6 cellular contexts compared by ENCODE assay signal in genomic region chr19:35986664-35987570, GRCh38. TPM values are rescaled to one million over a fixed set of nuclear protein-coding genes. Genes with fewer than 3 reads are reported as not detected.
DNase-seq lines count a peak whose midpoint lies in the region; ATAC-seq, FAIRE-seq and TF ChIP-seq lines count a peak whose summit lies in the region.

No MANE protein-coding gene starts in this region.

- 7% methylated on average over 54 of the region's 54 CpGs for WGBS in ectodermal cell, 2 experiments

- TF ChIP-seq CTCF in gastrocnemius medialis (IDR thresholded peaks at IDR 0.05 in 4 of 5, conservative IDR thresholded peaks at IDR 0.05 in 1 of 5), result no peak

- in situ Hi-C loops in gastrocnemius medialis (cut with MboI; ENCODE audit: low sequenced_read_pairs in 4 of 4), result no loop called here

- intact Hi-C loops in gastrocnemius medialis (cut with DNase I; ENCODE audit: low total_unique reads), result no loop called here

- no peak for ATAC-seq in gastrocnemius medialis
- ATAC-seq in HG02610 (IDR thresholded peaks at IDR 0.05; ENCODE audit: unreplicated experiment), result no peak

- H3K4me1 ChIP-seq in ectodermal cell (ENCODE audit: control insufficient read depth, insufficient read depth, low read length), result peaks cover 10% of the 10 kb centered on the region
- H3K4me1 ChIP-seq in gastrocnemius medialis, result peaks cover 0 to 5% of the 10 kb centered on the region in 2 donors

- H3K9me3 ChIP-seq in ectodermal cell (ENCODE audit: control insufficient read depth, low read length) (no peaks in the 10 kb centered on the region), gastrocnemius medialis (no peaks in the 10 kb centered on the region)

- H3K27me3 ChIP-seq in ectodermal cell (ENCODE audit: control insufficient read depth, insufficient read depth, low read length, poor library complexity, severe bottlenecking), result peaks cover 52% of the 10 kb centered on the region
- peaks cover 19 to 39% (median 37%) of the 10 kb centered on the region in 3 donors for H3K27me3 ChIP-seq in gastrocnemius medialis

- FAIRE-seq in GM18507 (lab: Jason Lieb, UNC), result peak; percentile 54

- no peak for DNase-seq in GM18507 (ENCODE audit: extremely low spot score, insufficient read length, low read depth)
- DNase-seq in NOMO-1 treated with dmso at 0.1 percent for 144 hours (lab: John Stamatoyannopoulos, UW; ENCODE audit: unreplicated experiment), result peak; percentile 58
- no peak for DNase-seq in gastrocnemius medialis
- no peak for DNase-seq in effector CD4-positive, alpha-beta T cell

- H3K36me3 ChIP-seq in ectodermal cell (ENCODE audit: control insufficient read depth, insufficient read depth, low read length) (no peaks in the 10 kb centered on the region), gastrocnemius medialis (no peaks in the 10 kb centered on the region)

- no peak overlapping the region for H3K27ac ChIP-seq in ectodermal cell (ENCODE audit: insufficient read depth, low read depth, low read length, poor library complexity, severe bottlenecking)
- H3K27ac ChIP-seq in gastrocnemius medialis, result no peak overlapping the region

- H3K4me3 ChIP-seq in ectodermal cell (ENCODE audit: insufficient read depth, low read depth, low read length) (peak overlapping the region; percentile 28), gastrocnemius medialis (peak overlapping the region in 3 of 4 donors; percentile 5 to 33 (median 25))

- TF ChIP-seq POLR2A in gastrocnemius medialis (IDR thresholded peaks at IDR 0.05), result no peak

RNA-seq across cellular contexts. Expression of gene SDHAF1, which starts 8.1 kb away (rescaled TPM):
- polyA plus RNA-seq in ectodermal cell (2013, experiment 1 of 4), result 9.9 TPM
- polyA plus RNA-seq in ectodermal cell (2013, experiment 2 of 4), result 9.6 TPM
- 10.0 TPM for polyA plus RNA-seq in ectodermal cell (2013, experiment 3 of 4)
- 11.0 TPM for polyA plus RNA-seq in ectodermal cell (2013, experiment 4 of 4)
- total RNA-seq in gastrocnemius medialis, result 10 to 100 TPM; 42.8 to 54.9 (median 49.9) TPM

RNA-seq across cellular contexts. Expression of gene SYNE4, which starts 21.7 kb away (rescaled TPM):
- polyA plus RNA-seq in ectodermal cell (2013, experiment 1 of 4), result 6.2 TPM
- polyA plus RNA-seq in ectodermal cell (2013, experiment 2 of 4), result 4.0 TPM
- 4.8 TPM for polyA plus RNA-seq in ectodermal cell (2013, experiment 3 of 4)
- 5.7 TPM for polyA plus RNA-seq in ectodermal cell (2013, experiment 4 of 4)
- under 1 TPM in 1 of 4 donors, not detected in 3; 0.36 TPM for total RNA-seq in gastrocnemius medialis

RNA-seq across cellular contexts. Expression of gene ALKBH6, which starts 27.1 kb away (rescaled TPM):
- polyA plus RNA-seq in ectodermal cell (2013, experiment 1 of 4), result 17.4 TPM
- polyA plus RNA-seq in ectodermal cell (2013, experiment 2 of 4), result 22.5 TPM
- polyA plus RNA-seq in ectodermal cell (2013, experiment 3 of 4), result 20.3 TPM
- polyA plus RNA-seq in ectodermal cell (2013, experiment 4 of 4), result 18.7 TPM
- total RNA-seq in gastrocnemius medialis, result 10 to 100 TPM; 10.6 to 50.1 (median 19.0) TPM

RNA-seq across cellular contexts. Expression of gene CLIP3, which starts 45.8 kb away (rescaled TPM):
- polyA plus RNA-seq in ectodermal cell (2013, experiment 1 of 4), result 78.7 TPM
- 91.8 TPM for polyA plus RNA-seq in ectodermal cell (2013, experiment 2 of 4)
- 75.4 TPM for polyA plus RNA-seq in ectodermal cell (2013, experiment 3 of 4)
- polyA plus RNA-seq in ectodermal cell (2013, experiment 4 of 4), result 89.2 TPM
- 1 to 10 TPM in 3 of 4 donors, under 1 TPM in 1; 0.61 to 3.2 (median 1.8) TPM for total RNA-seq in gastrocnemius medialis

RNA-seq across cellular contexts. Expression of gene LRFN3, which starts 50.7 kb away (rescaled TPM):
- polyA plus RNA-seq in ectodermal cell (2013, experiment 1 of 4), result 28.0 TPM
- polyA plus RNA-seq in ectodermal cell (2013, experiment 2 of 4), result 33.3 TPM
- polyA plus RNA-seq in ectodermal cell (2013, experiment 3 of 4), result 34.4 TPM
- 32.7 TPM for polyA plus RNA-seq in ectodermal cell (2013, experiment 4 of 4)
- total RNA-seq in gastrocnemius medialis, result 10 to 100 TPM in 2 of 4 donors, 1 to 10 TPM in 2; 7.4 to 18.2 (median 12.8) TPM
